In genomic region chr5:157827429-157827828, GRCh38 we compare ENCODE assay signal across 2 cellular contexts.
TF ChIP-seq lines count a peak whose summit lies in the region.

No MANE protein-coding gene starts in this region.

TF ChIP-seq in IMR-90, 13 proteins besides CTCF, POLR2A, EP300 and RAD21:
- TF ChIP-seq MXI1 (IDR thresholded peaks at IDR 0.05; ENCODE audit: borderline replicate concordance, low read depth, low read length) (no peak), CHD1 (IDR thresholded peaks at IDR 0.05; ENCODE audit: low read depth, low read length) (no peak), SMC3 (IDR thresholded peaks at IDR 0.05; ENCODE audit: low read depth, low read length) (no peak), RFX5 (IDR thresholded peaks at IDR 0.05; ENCODE audit: low read depth, low read length) (no peak), RCOR1 (IDR thresholded peaks at IDR 0.05; ENCODE audit: insufficient replicate concordance, low read length) (no peak)

TF ChIP-seq in endothelial cell of umbilical vein, 7 proteins besides CTCF, POLR2A, EP300 and RAD21:
- TF ChIP-seq GATA2 (IDR thresholded peaks at IDR 0.05; ENCODE audit: insufficient read depth, insufficient read length, low read depth, low read length) (peak; percentile 41), JUN (IDR thresholded peaks at IDR 0.05; ENCODE audit: borderline replicate concordance, insufficient read depth, insufficient read length, low read depth) (peak; percentile 33), MYC (IDR thresholded peaks at IDR 0.05; ENCODE audit: low read depth, low read length) (no peak), FOS (IDR thresholded peaks at IDR 0.05; ENCODE audit: borderline replicate concordance, insufficient read depth, low read length) (peak; percentile 25), MAX (IDR thresholded peaks at IDR 0.05; ENCODE audit: insufficient read depth, insufficient read length) (no peak), EZH2 (IDR thresholded peaks at IDR 0.05; ENCODE audit: borderline replicate concordance, low read depth, low read length, severe bottlenecking) (no peak), POLR2AphosphoS5 (IDR thresholded peaks at IDR 0.05; ENCODE audit: insufficient read depth, low read depth, low read length) (peak; percentile 39)
